Comparison of ENCODE assay signal across 8 cellular contexts in the genomic region with DNA sequence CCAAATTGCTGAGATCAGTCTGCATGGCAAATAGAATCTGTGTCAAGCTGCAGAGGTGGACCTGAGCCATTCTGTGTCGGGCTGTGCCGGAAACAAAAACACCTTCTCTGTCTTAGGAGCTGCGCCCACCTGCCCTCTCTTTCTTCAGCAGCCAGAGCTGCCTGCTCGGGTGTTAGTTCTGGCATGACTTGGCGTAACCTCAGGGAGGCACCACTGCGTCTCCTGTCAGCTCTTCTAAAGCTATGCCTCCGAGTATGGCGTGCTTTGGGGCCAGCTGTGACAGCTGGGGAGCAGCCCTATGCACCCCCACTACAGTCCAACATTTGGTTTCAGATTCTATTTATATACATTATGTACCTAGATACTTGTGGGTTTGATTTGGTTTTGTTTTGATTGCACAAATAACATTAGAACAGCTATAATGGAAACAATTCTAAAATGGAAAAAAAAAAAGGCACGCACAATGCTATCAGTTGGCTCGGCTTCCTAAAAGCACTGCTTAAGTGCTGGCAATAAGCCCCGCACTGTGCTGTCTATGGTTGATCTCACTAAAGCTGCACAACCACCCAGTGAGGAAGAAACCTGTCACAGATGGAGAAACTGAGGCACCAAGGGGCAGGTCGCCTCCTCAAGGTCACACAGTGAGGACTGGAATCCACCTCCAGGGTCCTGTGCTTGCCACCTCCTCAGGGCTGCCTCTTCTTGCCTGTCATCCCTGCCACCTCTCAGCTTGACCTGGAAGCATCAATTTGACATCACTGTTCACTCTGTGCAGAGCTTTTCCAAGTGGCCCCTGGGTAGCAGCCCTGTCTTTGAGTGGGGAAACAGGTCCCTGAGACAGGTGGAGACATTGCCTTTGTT. TPM values are rescaled to one million over a fixed set of nuclear protein-coding genes. Genes with fewer than 3 reads are reported as not detected.
A peak's percentile ranks its signal among the peaks of the same experiment; 100 is the strongest.
DNase-seq lines count a peak whose midpoint lies in the region; ATAC-seq and TF ChIP-seq lines count a peak whose summit lies in the region.

No MANE protein-coding gene starts in this region.

- POLR2A ChIA-PET in CD8-positive, alpha-beta T cell (lab: Charles Lee) = interaction anchor here (0.7 to 2.4 kb wide), 7 partner anchors 8 to 38 kb away, joined by 3 to 18 read pairs (median 3); no protein-coding TSS in a partner anchor

- no peaks in the 10 kb centered on the region for H3K36me3 Mint-ChIP-seq in CD8-positive, alpha-beta T cell

- DNase-seq in CD8-positive, alpha-beta T cell = peak in 6 of 7 experiments; percentile 22 to 75 (median 50)
- DNase-seq in activated CD4-positive, alpha-beta T cell treated with anti-CD3 and anti-CD28 coated beads, Interleukin-2, amount 50 U/mL, for 24 hours (ENCODE audit: low read depth in 1 of 2, low spot score in 1 of 2) = peak; percentile 50 to 76
- no peak for DNase-seq in foreskin keratinocyte
- DNase-seq in stimulated activated CD4-positive, alpha-beta T cell treated with anti-CD3 and anti-CD28 coated beads, Interleukin-1b, Interleukin-23, amount 100 ng/mL, for 4 hours (ENCODE audit: low read depth in 2 of 2) = peak; percentile 21 to 46
- no peak for DNase-seq in NCI-H146 treated with DMSO at 0.1 percent for 48 hours (lab: John Stamatoyannopoulos, UW; ENCODE audit: unreplicated experiment)
- DNase-seq in AML-193 (lab: John Stamatoyannopoulos, UW) = no peak

- H3K9me3 Mint-ChIP-seq in CD8-positive, alpha-beta T cell = no peaks in the 10 kb centered on the region

- H3K27me3 ChIP-seq in CD8-positive, alpha-beta T cell (ENCODE audit: insufficient read depth, low read length) = no peaks in the 10 kb centered on the region
- H3K27me3 ChIP-seq in foreskin keratinocyte = peaks cover 5% of the 10 kb centered on the region

- intact Hi-C loops in CD8-positive, alpha-beta T cell (cut with DNase I, micrococcal nuclease) = loop anchor here (2.0 kb wide), 2 partner anchors 17 to 19 kb away; no protein-coding TSS in a partner anchor

- H3K27ac Mint-ChIP-seq in CD8-positive, alpha-beta T cell = peak overlapping the region; percentile 84

- peak overlapping the region; percentile 11 for H3K27ac ChIP-seq in CD8-positive, alpha-beta T cell (ENCODE audit: low read depth, low read length)
- no peak overlapping the region for H3K27ac ChIP-seq in foreskin keratinocyte

- no peaks in the 10 kb centered on the region for H3K9me3 ChIP-seq in CD8-positive, alpha-beta T cell (ENCODE audit: low read length)

- H3K4me3 Mint-ChIP-seq in CD8-positive, alpha-beta T cell = peak overlapping the region; percentile 74

- no peaks in the 10 kb centered on the region for H3K36me3 ChIP-seq in CD8-positive, alpha-beta T cell (ENCODE audit: insufficient read depth, low read length)

- CTCF ChIA-PET in CD8-positive, alpha-beta T cell (lab: Charles Lee) = interaction anchor here (0.8 to 7.5 kb wide), 12 partner anchors 9 to 39 kb away, joined by 3 to 64 read pairs (median 6); no protein-coding TSS in a partner anchor

- H3K4me1 Mint-ChIP-seq in CD8-positive, alpha-beta T cell (ENCODE audit: low read depth) = peaks cover 48% of the 10 kb centered on the region

- H3K27me3 Mint-ChIP-seq in CD8-positive, alpha-beta T cell (ENCODE audit: low read depth) = no peaks in the 10 kb centered on the region

- peaks cover 15% of the 10 kb centered on the region for H3K4me1 ChIP-seq in CD8-positive, alpha-beta T cell (ENCODE audit: insufficient read depth, low read length)
- no peaks in the 10 kb centered on the region for H3K4me1 ChIP-seq in foreskin keratinocyte

- TF ChIP-seq CTCF in CD8-positive, alpha-beta T cell (IDR thresholded peaks at IDR 0.05) = peak; percentile 39
- TF ChIP-seq CTCF in foreskin keratinocyte (conservative IDR thresholded peaks at IDR 0.05) = peak; percentile 59

- ATAC-seq in CD8-positive, alpha-beta T cell = peak; percentile 95
- ATAC-seq in GM19372 (IDR thresholded peaks at IDR 0.05; ENCODE audit: low read depth, unreplicated experiment) (peak; percentile 92), HG03342 (IDR thresholded peaks at IDR 0.05; ENCODE audit: unreplicated experiment) (peak; percentile 94), foreskin keratinocyte (peak; percentile 38)

- peak overlapping the region; percentile 13 for H3K4me3 ChIP-seq in CD8-positive, alpha-beta T cell (ENCODE audit: low read depth, low read length)

RNA-seq across cellular contexts. Expression of gene ADGRG1, which starts 18.7 kb away (rescaled TPM):
- 1 to 10 TPM; 3.8 to 4.4 TPM for total RNA-seq in CD8-positive, alpha-beta T cell
- total RNA-seq in foreskin keratinocyte = 40.6 and 64.6 TPM in 2 replicates
- polyA plus RNA-seq in foreskin keratinocyte = 35.5 and 50.5 TPM in 2 replicates

RNA-seq across cellular contexts. Expression of gene ADGRG3, which starts 58.3 kb away (rescaled TPM):
- under 1 TPM in 1 of 2 experiments, not detected in 1; 0.14 TPM for total RNA-seq in CD8-positive, alpha-beta T cell
- not detected in 2 replicates for total RNA-seq in foreskin keratinocyte
- not detected in 2 replicates for polyA plus RNA-seq in foreskin keratinocyte

Comparison
In these comparisons a context has a peak if more than half of its experiments do, and no peak if none do; other contexts are left out.
1. ATAC-seq: peak in every context shown above with its lines; median percentile 95 in CD8-positive, alpha-beta T cell; 94 in HG03342; 92 in GM19372; 38 in foreskin keratinocyte.
2. DNase-seq: peak in CD8-positive, alpha-beta T cell (6 of 7), activated CD4-positive, alpha-beta T cell treated with anti-CD3 and anti-CD28 coated beads, Interleukin-2, amount 50 U/mL, for 24 hours (2 of 2) and stimulated activated CD4-positive, alpha-beta T cell treated with anti-CD3 and anti-CD28 coated beads, Interleukin-1b, Interleukin-23, amount 100 ng/mL, for 4 hours (2 of 2); none in foreskin keratinocyte (0 of 2), NCI-H146 treated with DMSO at 0.1 percent for 48 hours (single experiment) and AML-193 (0 of 2).